ENCODE assay signal across 30 cellular contexts in genomic region chr7:55303220-55303619, GRCh38.
DNase-seq lines count a peak whose midpoint lies in the region; ATAC-seq and TF ChIP-seq lines count a peak whose summit lies in the region.
"Had no signal": no experiment of that assay in that cellular context is flagged by ENCODE, and none has a peak within 500 bp of the region (broad histone marks: within the 10 kb centered on the region; RNA-seq: fewer than 3 reads in every experiment).

No MANE protein-coding gene starts in this region.

- H3F3A ChIP-seq in GM23338 (replicated peaks; ENCODE audit: low read depth): no peaks in the 10 kb centered on the region

- H3K27me3 Mint-ChIP-seq in GM23338 (ENCODE audit: insufficient read depth, low read depth, poor library complexity) (peaks cover 6% of the 10 kb centered on the region), nephron progenitor cell (ENCODE audit: low read depth, poor library complexity) (peaks cover 4% of the 10 kb centered on the region)
- H3K27me3 Mint-ChIP-seq: progenitor cell of endocrine pancreas had no signal

- no peaks in the 10 kb centered on the region for H4K20me1 ChIP-seq in GM23338 (replicated peaks; ENCODE audit: insufficient read depth)

- no peaks in the 10 kb centered on the region for H3K36me3 ChIP-seq in GM23338 (ENCODE audit: insufficient read depth)
- H3K36me3 ChIP-seq: breast epithelium, neutrophil, Peyer's patch, sigmoid colon, tibial artery had no signal

- no peak overlapping the region for H3K27ac Mint-ChIP-seq in GM23338
- H3K27ac Mint-ChIP-seq in nephron progenitor cell: peak overlapping the region; percentile 15
- H3K27ac Mint-ChIP-seq: activated B cell treated with CpG ODN at 0.5 μM for 24 hours; activated naive CD4-positive, alpha-beta T cell treated with anti-CD3 and anti-CD28 coated beads, Interleukin-2, amount 10 ng/mL, durations not matched to agents 7 days and 5 days; activated T-cell treated with anti-CD3 and anti-CD28 coated beads, Interleukin-2, amount 50 U/mL, for 72 hours; CD4-positive, alpha-beta T cell; progenitor cell of endocrine pancreas; stimulated activated naive CD8-positive, alpha-beta T cell treated with anti-CD3 and anti-CD28 coated beads, Interleukin-15, amount 100 ng/mL, for 72 hours had no signal

- no peak overlapping the region for H3K27ac ChIP-seq in GM23338 (ENCODE audit: low read depth)
- H3K27ac ChIP-seq: A549, breast epithelium, neutrophil, Peyer's patch, sigmoid colon, tibial artery had no signal

- TF ChIP-seq CTCF in GM23338 (conservative IDR thresholded peaks at IDR 0.05; ENCODE audit: low read depth in 2 of 2) (no peak), nephron progenitor cell (IDR thresholded peaks at IDR 0.05) (no peak)

- H3K4me1 Mint-ChIP-seq in GM23338: peaks cover 29% of the 10 kb centered on the region
- no peaks in the 10 kb centered on the region for H3K4me1 Mint-ChIP-seq in nephron progenitor cell
- H3K4me1 Mint-ChIP-seq: activated naive CD4-positive, alpha-beta T cell treated with anti-CD3 and anti-CD28 coated beads, Interleukin-2, amount 10 ng/mL, durations not matched to agents 7 days and 5 days had no signal

- no peaks in the 10 kb centered on the region for H3K27me3 ChIP-seq in GM23338 (ENCODE audit: insufficient read depth)
- H3K27me3 ChIP-seq: breast epithelium, Peyer's patch, sigmoid colon had no signal

- H3K4me2 ChIP-seq in GM23338: no peak overlapping the region
- H3K4me2 ChIP-seq: A549 had no signal

- DNase-seq in GM23338 (ENCODE audit: low spot score) (no peak), nephron progenitor cell (no peak), SHP77 treated with DMSO at 0.1 percent for 48 hours (lab: John Stamatoyannopoulos, UW) (no peak), Right ventricle myocardium superior (no peak)
- DNase-seq in stimulated activated CD4-positive, alpha-beta T cell treated with anti-CD3 and anti-CD28 coated beads, Interleukin-15, amount 100 ng/mL, for 24 hours: no peak
- no peak for DNase-seq in stimulated activated CD8-positive, alpha-beta memory T cell treated with anti-CD3 and anti-CD28 coated beads, Interleukin-4, amount 100 ng/mL, for 48 hours
- DNase-seq: activated B cell treated with CpG ODN at 0.5 μM for 24 hours; activated naive CD4-positive, alpha-beta T cell treated with anti-CD3 and anti-CD28 coated beads, Interleukin-2, amount 10 ng/mL, durations not matched to agents 7 days and 5 days; activated T-cell treated with anti-CD3 and anti-CD28 coated beads, Interleukin-2, amount 50 U/mL, for 72 hours; AML-193; amniotic stem cell; CD4-positive, alpha-beta T cell; KG1; MM.1S; NCI-H1417; NCI-H2029 treated with DMSO at 0.1 percent for 48 hours; NCI-H2227 treated with DMSO at 0.1 percent for 48 hours; NCI-H526 treated with DMSO at 0.1 percent for 48 hours; Peyer's patch; sigmoid colon; stimulated activated naive CD8-positive, alpha-beta T cell treated with anti-CD3 and anti-CD28 coated beads, Interleukin-15, amount 100 ng/mL, for 72 hours; SW 1271; T-helper 9 cell; tibial artery had no signal

- H2AFZ ChIP-seq in GM23338: peak overlapping the region; percentile 70; the same call in 1 of the 2 replicates

- H3K79me2 ChIP-seq in GM23338 (replicated peaks; ENCODE audit: insufficient read depth): no peaks in the 10 kb centered on the region

- H3K36me3 Mint-ChIP-seq in GM23338 (ENCODE audit: low read depth) (peaks cover 5% of the 10 kb centered on the region; the same call in 1 of the 3 replicates), nephron progenitor cell (ENCODE audit: low read depth) (no peaks in the 10 kb centered on the region)
- H3K36me3 Mint-ChIP-seq: activated naive CD4-positive, alpha-beta T cell treated with anti-CD3 and anti-CD28 coated beads, Interleukin-2, amount 10 ng/mL, durations not matched to agents 7 days and 5 days had no signal

- ATAC-seq in GM18519 (IDR thresholded peaks at IDR 0.05; ENCODE audit: low FRiP score, unreplicated experiment) (peak; percentile 67), GM23338 (no peak), HG03039 (IDR thresholded peaks at IDR 0.05; ENCODE audit: unreplicated experiment) (peak; percentile 72), Right ventricle myocardium superior (ENCODE audit: poor library complexity) (no peak)
- ATAC-seq: A549; activated T-cell treated with anti-CD3 and anti-CD28 coated beads, Interleukin-2, amount 50 U/mL, for 72 hours; stimulated activated naive CD8-positive, alpha-beta T cell treated with anti-CD3 and anti-CD28 coated beads, Interleukin-15, amount 100 ng/mL, for 72 hours had no signal

- H3K4me3 ChIP-seq in GM23338: no peak overlapping the region
- H3K4me3 ChIP-seq: A549, breast epithelium, Peyer's patch, sigmoid colon, tibial artery had no signal

- intact Hi-C loops in Right ventricle myocardium superior (cut with DNase I): no loop called here

- 0 out of 2 replicates have a peak, but pooled peaks cover 13% of the 10 kb centered on the region for H3K9me2 ChIP-seq in GM23338 (ENCODE audit: insufficient read depth)

- no peak overlapping the region for H3K4me3 Mint-ChIP-seq in GM23338
- no peak overlapping the region for H3K4me3 Mint-ChIP-seq in nephron progenitor cell
- H3K4me3 Mint-ChIP-seq: activated B cell treated with CpG ODN at 0.5 μM for 24 hours; activated naive CD4-positive, alpha-beta T cell treated with anti-CD3 and anti-CD28 coated beads, Interleukin-2, amount 10 ng/mL, durations not matched to agents 7 days and 5 days; activated T-cell treated with anti-CD3 and anti-CD28 coated beads, Interleukin-2, amount 50 U/mL, for 72 hours; CD4-positive, alpha-beta T cell; stimulated activated naive CD8-positive, alpha-beta T cell treated with anti-CD3 and anti-CD28 coated beads, Interleukin-15, amount 100 ng/mL, for 72 hours had no signal

- H3K9me3 Mint-ChIP-seq in GM23338 (0 out of 3 replicates have a peak, but pooled peaks cover 3% of the 10 kb centered on the region), nephron progenitor cell (peaks cover 3% of the 10 kb centered on the region)
- H3K9me3 Mint-ChIP-seq: activated B cell treated with CpG ODN at 0.5 μM for 24 hours; activated naive CD4-positive, alpha-beta T cell treated with anti-CD3 and anti-CD28 coated beads, Interleukin-2, amount 10 ng/mL, durations not matched to agents 7 days and 5 days; activated T-cell treated with anti-CD3 and anti-CD28 coated beads, Interleukin-2, amount 50 U/mL, for 72 hours; CD4-positive, alpha-beta T cell; stimulated activated naive CD8-positive, alpha-beta T cell treated with anti-CD3 and anti-CD28 coated beads, Interleukin-15, amount 100 ng/mL, for 72 hours had no signal

- H3K4me1 ChIP-seq in GM23338 (ENCODE audit: insufficient read depth): peaks cover 18% of the 10 kb centered on the region
- H3K4me1 ChIP-seq: A549, breast epithelium, Peyer's patch, sigmoid colon, tibial artery had no signal

TF ChIP-seq in GM23338, 12 proteins besides CTCF, POLR2A, EP300 and RAD21:
- no peak for TF ChIP-seq EZH2 (IDR thresholded peaks at IDR 0.05; ENCODE audit: low read depth, unreplicated experiment)
- no peak for TF ChIP-seq EZH2phosphoT487 (IDR thresholded peaks at IDR 0.05; ENCODE audit: unreplicated experiment)
- no peak for TF ChIP-seq ZNF114 (CRISPR knock-in tag; IDR thresholded peaks at IDR 0.05)
- TF ChIP-seq REST (IDR thresholded peaks at IDR 0.05; ENCODE audit: unreplicated experiment): no peak
- TF ChIP-seq ETS1 (IDR thresholded peaks at IDR 0.05): no peak
TF ChIP-seq in GM23338: peak in this region for 0.

Comparison
In these comparisons a context has a peak if more than half of its experiments do, and no peak if none do; other contexts are left out.
1. ATAC-seq: peak in GM18519 (single experiment) and HG03039 (single experiment); none in GM23338 (single experiment) and Right ventricle myocardium superior (single experiment).